ENCODE assay signal across 18 cellular contexts in the genomic region with DNA sequence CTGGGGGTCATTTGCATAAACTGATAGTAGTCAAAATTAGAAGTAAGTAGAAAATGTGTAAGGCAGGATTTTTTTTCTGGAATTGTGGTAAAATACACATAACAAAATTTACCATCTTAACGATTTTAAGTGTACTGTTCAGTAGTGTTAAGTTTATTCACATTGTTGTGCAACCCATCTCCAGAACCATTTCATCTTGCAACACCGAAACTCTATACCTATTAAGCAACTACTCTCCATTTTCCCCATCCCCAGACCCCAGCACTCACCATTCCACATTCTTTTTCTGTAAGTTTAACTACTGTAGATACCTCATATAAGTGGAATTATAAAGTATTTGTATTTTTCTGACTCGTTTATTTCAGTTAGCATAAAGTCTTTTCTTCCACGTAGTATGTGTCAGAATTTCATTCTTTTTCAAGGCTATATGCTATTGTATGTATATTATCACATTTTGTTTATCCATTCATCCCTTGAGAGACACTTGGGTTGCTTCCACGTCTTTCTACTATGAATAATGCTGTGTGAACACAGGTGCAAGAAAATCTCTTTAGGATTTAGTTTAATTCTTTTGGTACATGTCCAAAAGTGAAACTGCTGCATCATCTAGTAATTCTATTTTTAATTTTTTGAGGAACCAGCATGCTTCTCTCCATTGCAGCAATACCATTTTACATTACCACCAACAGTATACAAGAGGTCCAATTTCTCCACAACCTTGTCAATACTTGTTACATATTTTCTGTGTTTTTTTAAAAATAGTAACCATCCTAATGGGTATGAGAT. TPM values are rescaled to one million over a fixed set of nuclear protein-coding genes. Genes with fewer than 3 reads are reported as not detected.
DNase-seq lines count a peak whose midpoint lies in the region; ATAC-seq and TF ChIP-seq lines count a peak whose summit lies in the region.
"Had no signal": no experiment of that assay in that cellular context is flagged by ENCODE, and none has a peak within 500 bp of the region (broad histone marks: within the 10 kb centered on the region; RNA-seq: fewer than 3 reads in every experiment).

No MANE protein-coding gene starts in this region.

- H3K27me3 ChIP-seq in HL-60 (ENCODE audit: insufficient read depth, poor library complexity, severe bottlenecking) (no peaks in the 10 kb centered on the region), neutrophil (no peaks in the 10 kb centered on the region)
- H3K27me3 ChIP-seq: SJSA1 had no signal

- H3K27ac ChIP-seq in HL-60 (replicated peaks) (peak overlapping the region; percentile 80), neutrophil (peak overlapping the region; percentile 78)
- H3K27ac ChIP-seq: SJSA1 had no signal

- no peaks in the 10 kb centered on the region for H3K36me3 ChIP-seq in neutrophil
- H3K36me3 ChIP-seq: SJSA1 had no signal

- H3K9me3 ChIP-seq in neutrophil: no peaks in the 10 kb centered on the region
- H3K9me3 ChIP-seq: SJSA1 had no signal

- ATAC-seq in esophagus mucosa (peak; percentile 80), GM19452 (IDR thresholded peaks at IDR 0.05; ENCODE audit: unreplicated experiment) (no peak)

- H3K4me3 ChIP-seq in HL-60 (replicated peaks; ENCODE audit: insufficient read depth, low read length) (no peak overlapping the region), neutrophil (ENCODE audit: low read depth in 1 of 2, low read length in 1 of 2) (peak overlapping the region; percentile 32 to 55)
- H3K4me3 ChIP-seq: SJSA1 had no signal

- no peak for TF ChIP-seq CTCF in HL-60 (IDR thresholded peaks at IDR 0.05; ENCODE audit: insufficient read depth, low read length)
- TF ChIP-seq CTCF in neutrophil (IDR thresholded peaks at IDR 0.05): no peak

- peaks cover 21 to 28% of the 10 kb centered on the region in 2 experiments for H3K4me1 ChIP-seq in neutrophil (ENCODE audit: control insufficient read depth in 1 of 2, insufficient read depth in 1 of 2, low read depth in 1 of 2, low read length in 1 of 2)
- H3K4me1 ChIP-seq: SJSA1 had no signal

- DNase-seq in HL-60 (ENCODE audit: low read depth in 1 of 2, low spot score in 1 of 2): peak; percentile 47 to 90
- peak; percentile 75 for DNase-seq in NOMO-1 treated with dmso at 0.1 percent for 144 hours (lab: John Stamatoyannopoulos, UW; ENCODE audit: unreplicated experiment)
- no peak for DNase-seq in activated naive CD4-positive, alpha-beta T cell treated with Interleukin-2 at 50 U/mL for 16 hours
- no peak for DNase-seq in NCI-H82 (lab: John Stamatoyannopoulos, UW)
- no peak for DNase-seq in activated CD4-positive, alpha-beta T cell treated with anti-CD3 and anti-CD28 coated beads for 1 hour
- DNase-seq: activated CD4-positive, alpha-beta T cell treated with anti-CD3 and anti-CD28 coated beads for 48 hours; activated T-cell treated with anti-CD3 and anti-CD28 coated beads for 4 hours; caudate nucleus; effector memory CD4-positive, alpha-beta T cell; mammary epithelial cell; NCI-H2081 treated with DMSO at 0.1 percent for 48 hours; stimulated activated CD4-positive, alpha-beta T cell treated with anti-CD3 and anti-CD28 coated beads, Interleukin-2, amount 100 ng/mL, for 48 hours; stimulated activated CD8-positive, alpha-beta memory T cell treated with anti-CD3 and anti-CD28 coated beads, Interleukin-4, amount 100 ng/mL, for 48 hours; T1000 had no signal

RNA-seq across cellular contexts. Expression of a gene that starts 39.1 kb away (rescaled TPM):
- total RNA-seq in esophagus mucosa: 2.0 TPM
- total RNA-seq: SJSA1 had no signal

Comparison
In these comparisons a context has a peak if more than half of its experiments do, and no peak if none do; other contexts are left out.
1. DNase-seq: peak in HL-60 (2 of 2) and NOMO-1 treated with dmso at 0.1 percent for 144 hours (single experiment); none in activated naive CD4-positive, alpha-beta T cell treated with Interleukin-2 at 50 U/mL for 16 hours (single experiment), NCI-H82 (single experiment) and activated CD4-positive, alpha-beta T cell treated with anti-CD3 and anti-CD28 coated beads for 1 hour (single experiment).